9 cellular contexts compared by ENCODE assay signal in the genomic region with DNA sequence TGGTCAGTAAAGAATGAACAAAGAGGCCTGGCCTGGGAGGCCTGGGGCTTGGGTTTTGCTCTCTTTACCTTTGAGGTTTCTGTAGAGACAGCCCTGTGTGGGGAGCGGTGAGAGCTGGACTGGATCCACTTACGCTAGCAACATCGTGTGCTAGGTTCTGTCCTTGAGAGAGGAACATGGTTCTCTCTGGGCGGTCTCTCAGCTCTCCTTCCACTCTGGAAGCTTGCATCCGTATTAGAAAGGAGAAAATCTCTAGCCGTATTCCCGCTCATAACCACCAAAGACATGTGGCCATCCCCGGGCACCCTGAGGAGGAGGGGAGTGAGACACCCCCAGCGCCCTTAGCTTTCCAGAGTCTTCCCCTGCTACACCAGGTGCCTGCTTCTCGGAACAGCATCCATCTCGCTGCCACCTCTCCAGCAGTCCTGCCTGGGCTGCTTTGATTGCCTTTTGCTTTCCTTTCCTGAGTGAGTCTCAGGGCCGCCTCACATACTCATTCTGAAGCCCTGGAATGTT. TPM values are rescaled to one million over a fixed set of nuclear protein-coding genes. Genes with fewer than 3 reads are reported as not detected.
DNase-seq lines count a peak whose midpoint lies in the region; ATAC-seq and TF ChIP-seq lines count a peak whose summit lies in the region.
"Had no signal": no experiment of that assay in that cellular context is flagged by ENCODE, and none has a peak within 500 bp of the region (broad histone marks: within the 10 kb centered on the region; RNA-seq: fewer than 3 reads in every experiment).

No MANE protein-coding gene starts in this region.

- H3K4me3 ChIP-seq in brain microvascular endothelial cell (ENCODE audit: low read depth, low read length) = peak overlapping the region; percentile 79
- H3K4me3 ChIP-seq in uterus = peak overlapping the region; percentile 74 to 94

- no peak for TF ChIP-seq CTCF in brain microvascular endothelial cell (IDR thresholded peaks at IDR 0.05; ENCODE audit: low read depth, low read length, missing control alignments)
- no peak for TF ChIP-seq CTCF in uterus (IDR thresholded peaks at IDR 0.05)

- peaks cover 47% of the 10 kb centered on the region for H3K4me1 Mint-ChIP-seq in activated naive CD4-positive, alpha-beta T cell treated with anti-CD3 and anti-CD28 coated beads, Interleukin-2, amount 10 ng/mL, durations not matched to agents 7 days and 5 days

- no peaks in the 10 kb centered on the region for H3K9me3 Mint-ChIP-seq in activated naive CD4-positive, alpha-beta T cell treated with anti-CD3 and anti-CD28 coated beads, Interleukin-2, amount 10 ng/mL, durations not matched to agents 7 days and 5 days

- H3K27me3 ChIP-seq in brain microvascular endothelial cell (replicated peaks) (no peaks in the 10 kb centered on the region), uterus (no peaks in the 10 kb centered on the region)

- no peaks in the 10 kb centered on the region for H3K9me3 ChIP-seq in uterus

- peaks cover 20% of the 10 kb centered on the region for H3K27me3 Mint-ChIP-seq in activated naive CD4-positive, alpha-beta T cell treated with anti-CD3 and anti-CD28 coated beads, Interleukin-2, amount 10 ng/mL, durations not matched to agents 7 days and 5 days

- H3K27ac ChIP-seq in brain microvascular endothelial cell = no peak overlapping the region
- H3K27ac ChIP-seq in uterus = peak overlapping the region; percentile 72 to 81

- no peak for TF ChIP-seq POLR2A in uterus (IDR thresholded peaks at IDR 0.05)

- H3K4me1 ChIP-seq in uterus = peaks cover 6 to 8% of the 10 kb centered on the region in 2 donors

- DNase-seq in activated naive CD4-positive, alpha-beta T cell treated with anti-CD3 and anti-CD28 coated beads, Interleukin-2, amount 10 ng/mL, durations not matched to agents 7 days and 5 days = no peak
- DNase-seq in activated naive CD4-positive, alpha-beta T cell (lab: John Stamatoyannopoulos, UW) = no peak
- DNase-seq in brain microvascular endothelial cell (no peak), medulla oblongata (ENCODE audit: extremely low spot score) (peak; percentile 12), uterus (no peak)
- no peak for DNase-seq in stimulated activated CD8-positive, alpha-beta memory T cell treated with anti-CD3 and anti-CD28 coated beads, Interleukin-4, amount 100 ng/mL, for 48 hours
- DNase-seq in activated CD4-positive, alpha-beta T cell treated with anti-CD3 and anti-CD28 coated beads for 48 hours = no peak
- DNase-seq: cortex of kidney had no signal

- intact Hi-C loops in uterus (cut with DNase I; ENCODE audit: low total_unique reads) = loop anchor here (2.0 kb wide), 1 partner anchor 24 kb away; a partner anchor contains a TSS

- CTCF ChIA-PET in activated naive CD4-positive, alpha-beta T cell treated with anti-CD3 and anti-CD28 coated beads, Interleukin-2, amount 10 ng/mL, durations not matched to agents 7 days and 5 days (lab: Charles Lee) = interaction anchor here (3.0 to 8.4 kb wide), 2 partner anchors 11 to 24 kb away, joined by 19 to 122 read pairs; a partner anchor contains a TSS

- peak overlapping the region; percentile 89 for H3K27ac Mint-ChIP-seq in activated naive CD4-positive, alpha-beta T cell treated with anti-CD3 and anti-CD28 coated beads, Interleukin-2, amount 10 ng/mL, durations not matched to agents 7 days and 5 days

- ATAC-seq in GM21360 (IDR thresholded peaks at IDR 0.05; ENCODE audit: unreplicated experiment) = no peak

- H3K36me3 ChIP-seq in brain microvascular endothelial cell (replicated peaks) (no peaks in the 10 kb centered on the region), uterus (no peaks in the 10 kb centered on the region)

- peaks cover 22% of the 10 kb centered on the region for H3K36me3 Mint-ChIP-seq in activated naive CD4-positive, alpha-beta T cell treated with anti-CD3 and anti-CD28 coated beads, Interleukin-2, amount 10 ng/mL, durations not matched to agents 7 days and 5 days

- in situ Hi-C loops in brain microvascular endothelial cell (cut with HindIII; ENCODE audit: low pct_ligation_motif_present, low sequenced_read_pairs) = no loop called here

- peak overlapping the region; percentile 93 for H3K4me3 Mint-ChIP-seq in activated naive CD4-positive, alpha-beta T cell treated with anti-CD3 and anti-CD28 coated beads, Interleukin-2, amount 10 ng/mL, durations not matched to agents 7 days and 5 days

RNA-seq across cellular contexts. Expression of a gene that starts 1.3 kb away (rescaled TPM):
- total RNA-seq in uterus = 10 to 100 TPM; 14.1 to 24.0 (median 21.1) TPM

RNA-seq across cellular contexts. Expression of a gene that starts 23.4 kb away (rescaled TPM):
- 10 to 100 TPM in 3 of 4 donors, 1 to 10 TPM in 1; 7.4 to 55.0 (median 21.4) TPM for total RNA-seq in uterus
